Comparison of ENCODE assay signal across 17 cellular contexts in the genomic region with DNA sequence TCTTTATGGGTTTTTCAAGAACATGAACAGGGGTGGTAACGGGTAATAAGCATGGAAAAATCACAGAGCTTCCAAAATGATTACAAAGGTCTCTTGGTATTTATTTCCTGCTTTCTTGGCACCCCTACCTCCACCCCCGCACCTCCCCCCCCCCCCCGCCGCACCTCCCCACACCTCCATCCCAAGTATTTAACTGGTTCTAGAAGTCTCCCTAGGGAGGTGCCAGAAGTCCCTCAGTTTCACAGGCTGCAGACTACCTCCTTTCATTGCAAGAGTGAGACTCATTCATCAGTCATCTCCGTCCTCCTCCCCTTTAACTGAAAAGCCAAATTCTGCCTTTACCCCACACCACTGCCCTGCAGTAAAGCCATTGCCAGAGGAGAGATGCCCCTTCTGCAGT.
"Had no signal": no experiment of that assay in that cellular context is flagged by ENCODE, and none has a peak within 500 bp of the region (broad histone marks: within the 10 kb centered on the region; RNA-seq: fewer than 3 reads in every experiment).

No MANE protein-coding gene starts in this region.

- H3K36me3 ChIP-seq: gastroesophageal sphincter, heart left ventricle, left lung, lower lobe of right lung had no signal

- H3K9me3 ChIP-seq: left lung, lower lobe of right lung had no signal

- H3K4me3 ChIP-seq: coronary artery, gastroesophageal sphincter, heart left ventricle, left lung, lower lobe of right lung had no signal

- H3K27ac ChIP-seq: coronary artery, epithelial cell of prostate, foreskin keratinocyte, gastroesophageal sphincter, heart left ventricle, left lung, lower lobe of right lung had no signal

- DNase-seq: effector CD8-positive, alpha-beta T cell; effector memory CD8-positive, alpha-beta T cell; endodermal cell; erythroblast; foreskin keratinocyte; heart left ventricle; hippocampal formation; left cardiac atrium; left lung; left ventricle myocardium superior; lower lobe of right lung; mesendoderm; midbrain had no signal

- H3K27me3 ChIP-seq: gastroesophageal sphincter, heart left ventricle, left lung had no signal

- ATAC-seq: effector memory CD8-positive, alpha-beta T cell; esophagus mucosa; foreskin keratinocyte; gastroesophageal sphincter; heart left ventricle; left lung; left ventricle myocardium superior; lower lobe of right lung had no signal

- H3K4me1 ChIP-seq: foreskin keratinocyte, gastroesophageal sphincter, heart left ventricle, left lung, lower lobe of right lung had no signal
